In genomic region chr2:207251022-207251421, GRCh38 we compare ENCODE assay signal across 18 cellular contexts.
DNase-seq lines count a peak whose midpoint lies in the region; ATAC-seq, FAIRE-seq and TF ChIP-seq lines count a peak whose summit lies in the region.
"Had no signal": no experiment of that assay in that cellular context is flagged by ENCODE, and none has a peak within 500 bp of the region (broad histone marks: within the 10 kb centered on the region; RNA-seq: fewer than 3 reads in every experiment).

No MANE protein-coding gene starts in this region.

- peaks cover 30% of the 10 kb centered on the region for H3K4me1 Mint-ChIP-seq in activated CD4-positive, alpha-beta T cell treated with anti-CD3 and anti-CD28 coated beads for 36 hours

- no CpG with 5 or more reads among the region's 4 CpGs for WGBS in neuronal stem cell (ENCODE audit: extremely low coverage in 2 of 2, insufficient read length in 2 of 2, insufficient replicate concordance in 1 of 2), 2 donors

- H2BK15ac ChIP-seq in neuronal stem cell (ENCODE audit: low read length) = no peak overlapping the region

- H3K4me3 Mint-ChIP-seq in activated CD4-positive, alpha-beta T cell treated with anti-CD3 and anti-CD28 coated beads for 36 hours = no peak overlapping the region

- H3K4me2 ChIP-seq in endothelial cell of umbilical vein (ENCODE audit: insufficient read depth, low read length) (no peak overlapping the region), neuronal stem cell (ENCODE audit: insufficient read depth, low read length, poor library complexity, severe bottlenecking) (no peak overlapping the region)

- H3K27me3 Mint-ChIP-seq in activated CD4-positive, alpha-beta T cell treated with anti-CD3 and anti-CD28 coated beads for 36 hours = peaks cover 2% of the 10 kb centered on the region

- CTCF ChIA-PET in activated CD4-positive, alpha-beta T cell treated with anti-CD3 and anti-CD28 coated beads for 36 hours (lab: Charles Lee) = interaction anchor here (0.9 to 1.4 kb wide), 3 partner anchors 10 to 15 kb away, joined by 3 to 4 read pairs (median 4); no protein-coding TSS in a partner anchor
- CTCF ChIA-PET in endothelial cell of umbilical vein (lab: Charles Lee) = no interaction called here

- no peak for DNase-seq in activated CD4-positive, alpha-beta T cell treated with anti-CD3 and anti-CD28 coated beads for 36 hours
- DNase-seq in activated CD4-positive, alpha-beta T cell treated with anti-CD3 and anti-CD28 coated beads for 48 hours = no peak
- DNase-seq in RWPE2 (ENCODE audit: low spot score) (no peak), endothelial cell of umbilical vein (ENCODE audit: low read depth, low spot score) (no peak), neuronal stem cell (ENCODE audit: low spot score) (no peak), NCI-H2171 (lab: John Stamatoyannopoulos, UW) (no peak)
- DNase-seq: C1 segment of cervical spinal cord, EL, GOT3, NCI-H1048, NCI-H146, NCI-H2081 treated with DMSO at 0.1 percent for 48 hours, NCI-H226, NCI-H526 treated with DMSO at 0.1 percent for 48 hours had no signal

- no peaks in the 10 kb centered on the region for H3K9me1 ChIP-seq in endothelial cell of umbilical vein (replicated peaks; ENCODE audit: control insufficient read depth, extremely low read depth, insufficient read depth, low read length)

- H3K27ac ChIP-seq in RWPE2 (ENCODE audit: poor library complexity, severe bottlenecking) = peak overlapping the region; percentile 100
- no peak overlapping the region for H3K27ac ChIP-seq in endothelial cell of umbilical vein (ENCODE audit: insufficient read depth, low read depth, low read length)
- no peak overlapping the region for H3K27ac ChIP-seq in neuronal stem cell (replicated peaks; ENCODE audit: low read length)
- H3K27ac ChIP-seq: SJSA1 had no signal

- peak overlapping the region; percentile 52 for H3K27ac Mint-ChIP-seq in activated CD4-positive, alpha-beta T cell treated with anti-CD3 and anti-CD28 coated beads for 36 hours

- ATAC-seq in activated CD4-positive, alpha-beta T cell treated with anti-CD3 and anti-CD28 coated beads for 36 hours = no peak
- no peak for ATAC-seq in RWPE2 (ENCODE audit: low read depth)
- ATAC-seq in GM21825 (IDR thresholded peaks at IDR 0.05; ENCODE audit: unreplicated experiment) = no peak
- no peak for ATAC-seq in GM19463 (IDR thresholded peaks at IDR 0.05; ENCODE audit: unreplicated experiment)

- dilution Hi-C loops in endothelial cell of umbilical vein (cut with MboI; ENCODE audit: extremely low pct_ligation_motif_present, low sequenced_read_pairs) = no loop called here

- H3K27me3 ChIP-seq in RWPE2 (ENCODE audit: insufficient read depth, poor library complexity, severe bottlenecking) (no peaks in the 10 kb centered on the region), endothelial cell of umbilical vein (ENCODE audit: control insufficient read depth in 2 of 2, insufficient read depth in 2 of 2, low read length in 2 of 2) (no peaks in the 10 kb centered on the region), neuronal stem cell (ENCODE audit: control insufficient read depth in 3 of 3, insufficient read depth in 3 of 3, low read depth in 1 of 3, low read length in 3 of 3) (no peaks in the 10 kb centered on the region)
- H3K27me3 ChIP-seq: SJSA1 had no signal

- H3K36me3 ChIP-seq in RWPE2 (ENCODE audit: low read depth) (peaks cover 14% of the 10 kb centered on the region), endothelial cell of umbilical vein (ENCODE audit: control insufficient read depth in 2 of 2, extremely low read depth in 1 of 2, insufficient read depth in 2 of 2, low read length in 2 of 2) (no peaks in the 10 kb centered on the region), neuronal stem cell (replicated peaks in 1 of 2; ENCODE audit: control insufficient read depth in 2 of 2, insufficient read depth in 2 of 2, low read length in 2 of 2) (no peaks in the 10 kb centered on the region)
- H3K36me3 ChIP-seq: SJSA1 had no signal

- H3K9ac ChIP-seq in endothelial cell of umbilical vein (replicated peaks; ENCODE audit: extremely low read depth, insufficient read depth, low read length) (no peak overlapping the region), neuronal stem cell (ENCODE audit: low read depth, low read length, poor library complexity) (no peak overlapping the region)

- H3K23ac ChIP-seq in neuronal stem cell (ENCODE audit: low read depth, low read length, poor library complexity) = no peak overlapping the region

- H2BK5ac ChIP-seq in neuronal stem cell (ENCODE audit: low read length) = no peak overlapping the region

- no peak overlapping the region for H2AK5ac ChIP-seq in neuronal stem cell (ENCODE audit: low read depth, low read length)

- no peaks in the 10 kb centered on the region for H3K9me3 Mint-ChIP-seq in activated CD4-positive, alpha-beta T cell treated with anti-CD3 and anti-CD28 coated beads for 36 hours (ENCODE audit: low read depth)

- POLR2A ChIA-PET in activated CD4-positive, alpha-beta T cell treated with anti-CD3 and anti-CD28 coated beads for 36 hours (lab: Charles Lee) = no interaction called here
- POLR2A ChIA-PET in endothelial cell of umbilical vein (lab: Charles Lee) = no interaction called here

- H4K91ac ChIP-seq in neuronal stem cell (ENCODE audit: low read depth, low read length, poor library complexity) = no peak overlapping the region

- intact Hi-C loops in activated CD4-positive, alpha-beta T cell treated with anti-CD3 and anti-CD28 coated beads for 36 hours (cut with DNase I, micrococcal nuclease) = no loop called here
- intact Hi-C loops in endothelial cell of umbilical vein (cut with micrococcal nuclease) = no loop called here

- H3K14ac ChIP-seq in neuronal stem cell (ENCODE audit: low read length) = no peak overlapping the region

- H3K36me3 Mint-ChIP-seq in activated CD4-positive, alpha-beta T cell treated with anti-CD3 and anti-CD28 coated beads for 36 hours (ENCODE audit: low read depth) = no peaks in the 10 kb centered on the region

- H3K79me2 ChIP-seq in endothelial cell of umbilical vein (ENCODE audit: control insufficient read depth, insufficient read depth, low read length) = no peaks in the 10 kb centered on the region

- no peak overlapping the region for H2AFZ ChIP-seq in endothelial cell of umbilical vein (ENCODE audit: low read depth, low read length)
- H2AFZ ChIP-seq in neuronal stem cell (ENCODE audit: low read length) = peak overlapping the region; percentile 72

- no peaks in the 10 kb centered on the region for H3K79me1 ChIP-seq in neuronal stem cell (ENCODE audit: low read depth, low read length)

- H2BK120ac ChIP-seq in neuronal stem cell (ENCODE audit: low read depth, low read length) = no peak overlapping the region

- H3K9me3 ChIP-seq in RWPE2 (ENCODE audit: severe bottlenecking) (no peaks in the 10 kb centered on the region), endothelial cell of umbilical vein (replicated peaks; ENCODE audit: control insufficient read depth, insufficient read depth, low read length) (no peaks in the 10 kb centered on the region), neuronal stem cell (replicated peaks in 1 of 2; ENCODE audit: control insufficient read depth in 2 of 2, insufficient read depth in 1 of 2, low read depth in 1 of 2, low read length in 2 of 2) (no peaks in the 10 kb centered on the region)
- H3K9me3 ChIP-seq: SJSA1 had no signal

- H3K18ac ChIP-seq in neuronal stem cell (ENCODE audit: low read length) = no peak overlapping the region

- no peak overlapping the region for H2BK12ac ChIP-seq in neuronal stem cell (ENCODE audit: low read length)

- H3K4me1 ChIP-seq in RWPE2 (ENCODE audit: insufficient read depth, poor library complexity, severe bottlenecking) (peaks cover 68% of the 10 kb centered on the region), endothelial cell of umbilical vein (ENCODE audit: control insufficient read depth, extremely low read depth, insufficient read depth, low read length) (peaks cover 18% of the 10 kb centered on the region), neuronal stem cell (ENCODE audit: control insufficient read depth in 2 of 2, insufficient read depth in 1 of 2, low read depth in 1 of 2, low read length in 2 of 2) (peaks cover 14 to 39% of the 10 kb centered on the region in 2 donors)

- no peaks in the 10 kb centered on the region for H4K20me1 ChIP-seq in endothelial cell of umbilical vein (replicated peaks; ENCODE audit: control insufficient read depth, extremely low read depth, insufficient read depth, low read length)

- FAIRE-seq in endothelial cell of umbilical vein (lab: Jason Lieb, UNC) = peak; percentile 31
- FAIRE-seq: GM18507 had no signal

- BruUV-seq in endothelial cell of umbilical vein (replicated peaks; lab: Mats Ljungman, UMichigan) = no TSS peak

- H3K4ac ChIP-seq in neuronal stem cell (ENCODE audit: low read length) = no peak overlapping the region

- TF ChIP-seq CTCF in RWPE2 (IDR thresholded peaks at IDR 0.05; ENCODE audit: poor library complexity, severe bottlenecking) = no peak
- no peak for TF ChIP-seq CTCF in endothelial cell of umbilical vein (IDR thresholded peaks at IDR 0.05; ENCODE audit: extremely low read depth in 1 of 2, insufficient read depth in 1 of 2, low read depth in 1 of 2, low read length in 2 of 2)

- H3K4me3 ChIP-seq in RWPE2 (ENCODE audit: severe bottlenecking) (no peak overlapping the region), endothelial cell of umbilical vein (replicated peaks in 1 of 3; ENCODE audit: insufficient read depth in 1 of 3, low read depth in 1 of 3, low read length in 3 of 3) (no peak overlapping the region), neuronal stem cell (ENCODE audit: low read length in 2 of 2) (no peak overlapping the region)
- H3K4me3 ChIP-seq: SJSA1 had no signal

- no peak overlapping the region for H4K8ac ChIP-seq in neuronal stem cell (ENCODE audit: low read depth, low read length)

- no peak for TF ChIP-seq POLR2A in endothelial cell of umbilical vein (IDR thresholded peaks at IDR 0.05; ENCODE audit: low read depth, low read length)

TF ChIP-seq in endothelial cell of umbilical vein, 7 proteins besides CTCF, POLR2A, EP300 and RAD21:
- TF ChIP-seq EZH2 (IDR thresholded peaks at IDR 0.05; ENCODE audit: borderline replicate concordance, low read depth, low read length, severe bottlenecking) (no peak), JUN (IDR thresholded peaks at IDR 0.05; ENCODE audit: borderline replicate concordance, insufficient read depth, insufficient read length, low read depth) (no peak), MYC (IDR thresholded peaks at IDR 0.05; ENCODE audit: low read depth, low read length) (no peak), GATA2 (IDR thresholded peaks at IDR 0.05; ENCODE audit: insufficient read depth, insufficient read length, low read depth, low read length) (no peak), FOS (IDR thresholded peaks at IDR 0.05; ENCODE audit: borderline replicate concordance, insufficient read depth, low read length) (no peak), MAX (IDR thresholded peaks at IDR 0.05; ENCODE audit: insufficient read depth, insufficient read length) (no peak), POLR2AphosphoS5 (IDR thresholded peaks at IDR 0.05; ENCODE audit: insufficient read depth, low read depth, low read length) (no peak)
